8 cellular contexts compared by ENCODE assay signal in genomic region chr19:12696366-12697335, GRCh38. TPM values are rescaled to one million over a fixed set of nuclear protein-coding genes. Genes with fewer than 3 reads are reported as not detected.
A peak's percentile ranks its signal among the peaks of the same experiment; 100 is the strongest.
DNase-seq lines count a peak whose midpoint lies in the region; ATAC-seq and TF ChIP-seq lines count a peak whose summit lies in the region.

Gene FBXW9 (minus strand): TSS chr19:12696631. CDS start chr19:12696581, 50 bp downstream.

- H3K4me1 ChIP-seq in upper lobe of left lung: peaks cover 12 to 30% (median 14%) of the 10 kb centered on the region in 4 donors

- H3K27me3 ChIP-seq in upper lobe of left lung: no peaks in the 10 kb centered on the region

- 10 to 12% methylated on average over 29 to 35 of the region's 59 CpGs for WGBS in upper lobe of left lung, 2 donors

- DNase-seq in GM10266 (ENCODE audit: extremely low spot score) (peak; percentile 99), NCI-H1694 (lab: John Stamatoyannopoulos, UW) (peak; percentile 93), T-helper 1 cell (peak; percentile 90 to 97 (median 94)), amniotic epithelial cell (ENCODE audit: low read depth) (peak; percentile 93), left cardiac atrium (peak; percentile 95), posterior vena cava (ENCODE audit: low spot score) (peak; percentile 99), upper lobe of left lung (peak; percentile 95)

- peak within 1 kb of the TSS; percentile 82 to 93 (median 87) for H3K27ac ChIP-seq in upper lobe of left lung

- peak within 1 kb of the TSS; percentile 62 to 94 (median 78) for H3K4me3 ChIP-seq in upper lobe of left lung

- peaks cover 10 to 33% (median 15%) of the 10 kb centered on the region in 4 donors for H3K36me3 ChIP-seq in upper lobe of left lung

- ATAC-seq in HG02763 (IDR thresholded peaks at IDR 0.05; ENCODE audit: unreplicated experiment): peak; percentile 72
- peak; percentile 93 to 97 for ATAC-seq in left cardiac atrium
- peak; percentile 85 to 97 for ATAC-seq in upper lobe of left lung (ENCODE audit: low FRiP score in 2 of 2)

- peak in 1 of 4 donors; percentile 33 for TF ChIP-seq EP300 in upper lobe of left lung (IDR thresholded peaks at IDR 0.05)

- intact Hi-C loops in left cardiac atrium (cut with DNase I): no loop called here
- intact Hi-C loops in posterior vena cava (cut with DNase I): loop anchor here in 1 of 2 donors (2.0 kb wide), 1 partner anchor 36 kb away; no protein-coding TSS in a partner anchor

- TF ChIP-seq POLR2A in upper lobe of left lung (IDR thresholded peaks at IDR 0.05): peak in 2 of 4 donors; percentile 25 to 77

- no peaks in the 10 kb centered on the region for H3K9me3 ChIP-seq in upper lobe of left lung

- TF ChIP-seq CTCF in GM10266 (IDR thresholded peaks at IDR 0.05; ENCODE audit: control insufficient read depth, insufficient read depth, low read depth, missing control alignments): no peak
- peak in 2 of 6 experiments; percentile 13 to 14 for TF ChIP-seq CTCF in upper lobe of left lung (IDR thresholded peaks at IDR 0.05)

RNA-seq across cellular contexts. Expression of gene FBXW9, which starts in this region (rescaled TPM):
- total RNA-seq in left cardiac atrium (1 to 10 TPM; 1.4 to 2.3 TPM), posterior vena cava (1 to 10 TPM; 3.1 to 3.6 TPM), upper lobe of left lung (10 to 100 TPM in 2 of 6 donors, 1 to 10 TPM in 4; 6.5 to 13.7 (median 8.7) TPM)

Comparison
In these comparisons a context has a peak if more than half of its experiments do, and no peak if none do; other contexts are left out.
1. Peak in every context shown above with its lines: DNase-seq, ATAC-seq, H3K4me3 ChIP-seq and H3K27ac ChIP-seq.